ENCODE assay signal across 12 cellular contexts in the genomic region with DNA sequence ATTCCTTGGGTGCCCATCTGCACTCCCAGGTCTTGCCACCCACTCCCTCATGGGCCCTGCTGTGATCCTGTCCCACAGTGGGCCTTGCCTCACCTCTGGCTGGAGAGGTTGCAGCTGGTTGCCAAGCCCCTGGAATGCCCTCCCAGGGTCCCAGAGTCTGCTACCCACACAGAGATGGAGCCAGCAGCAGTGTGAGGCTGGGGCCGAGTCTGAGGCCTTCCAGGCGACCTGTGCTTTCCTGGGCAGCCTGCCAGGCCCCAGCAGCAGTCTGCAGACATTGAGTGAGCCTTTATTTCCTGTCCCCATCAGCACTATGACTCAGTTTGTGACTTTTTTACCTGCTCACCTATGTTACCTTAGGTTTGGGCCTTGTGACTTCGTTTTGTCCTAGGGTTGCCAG. TPM values are rescaled to one million over a fixed set of nuclear protein-coding genes. Genes with fewer than 3 reads are reported as not detected.
DNase-seq lines count a peak whose midpoint lies in the region; ATAC-seq and TF ChIP-seq lines count a peak whose summit lies in the region.
"Had no signal": no experiment of that assay in that cellular context is flagged by ENCODE, and none has a peak within 500 bp of the region (broad histone marks: within the 10 kb centered on the region; RNA-seq: fewer than 3 reads in every experiment).

No MANE protein-coding gene starts in this region.

- H3K4me1 ChIP-seq in PC-9 (replicated peaks; ENCODE audit: insufficient read depth): peaks cover 64% of the 10 kb centered on the region
- H3K4me1 ChIP-seq: right lobe of liver had no signal

- intact Hi-C loops in PC-9 (cut with micrococcal nuclease; ENCODE audit: unreplicated experiment): loop anchor here (1.0 to 5.0 kb wide), 3 partner anchors 21 to 767 kb away; a partner anchor contains a TSS

- H4K20me1 ChIP-seq in PC-9 (ENCODE audit: insufficient read depth): no peaks in the 10 kb centered on the region

- no peaks in the 10 kb centered on the region for H3K79me2 ChIP-seq in PC-9 (ENCODE audit: low read depth)

- H3K27ac Mint-ChIP-seq in activated naive CD8-positive, alpha-beta T cell treated with anti-CD3 and anti-CD28 coated beads for 36 hours: no peak overlapping the region
- H3K27ac Mint-ChIP-seq in activated naive CD8-positive, alpha-beta T cell treated with anti-CD3 and anti-CD28 coated beads, Interleukin-2, amount 50 U/mL, for 24 hours: no peak overlapping the region

- H3K9me3 Mint-ChIP-seq in activated naive CD8-positive, alpha-beta T cell treated with anti-CD3 and anti-CD28 coated beads for 36 hours: peaks cover 2% of the 10 kb centered on the region
- H3K9me3 Mint-ChIP-seq in activated naive CD8-positive, alpha-beta T cell treated with anti-CD3 and anti-CD28 coated beads, Interleukin-2, amount 50 U/mL, for 24 hours: peaks cover under 1% of the 10 kb centered on the region

- 0 out of 2 replicates have a peak, but pooled peaks have one; percentile 5 for TF ChIP-seq CTCF in PC-9 (conservative IDR thresholded peaks at IDR 0.05)
- TF ChIP-seq CTCF in fibroblast of the aortic adventitia (IDR thresholded peaks at IDR 0.05; ENCODE audit: insufficient read depth, low read length): no peak

- H3K4me3 Mint-ChIP-seq in activated naive CD8-positive, alpha-beta T cell treated with anti-CD3 and anti-CD28 coated beads for 36 hours: no peak overlapping the region
- no peak overlapping the region for H3K4me3 Mint-ChIP-seq in activated naive CD8-positive, alpha-beta T cell treated with anti-CD3 and anti-CD28 coated beads, Interleukin-2, amount 50 U/mL, for 24 hours

- no peak overlapping the region for H2AFZ ChIP-seq in PC-9

- H3K9me2 ChIP-seq in PC-9 (ENCODE audit: insufficient read depth): no peaks in the 10 kb centered on the region

- no TSS peak for BruUV-seq in PC-9 (replicated peaks; lab: Mats Ljungman, UMichigan)

- no peaks in the 10 kb centered on the region for H3K36me3 Mint-ChIP-seq in activated naive CD8-positive, alpha-beta T cell treated with anti-CD3 and anti-CD28 coated beads for 36 hours
- H3K36me3 Mint-ChIP-seq in activated naive CD8-positive, alpha-beta T cell treated with anti-CD3 and anti-CD28 coated beads, Interleukin-2, amount 50 U/mL, for 24 hours (ENCODE audit: low read depth): no peaks in the 10 kb centered on the region

- peak overlapping the region; percentile 48 for H3K4me2 ChIP-seq in PC-9

- peaks cover 8% of the 10 kb centered on the region for H3K9me3 ChIP-seq in PC-9 (ENCODE audit: insufficient read depth, low read depth)
- H3K9me3 ChIP-seq: right lobe of liver had no signal

- no peaks in the 10 kb centered on the region for H3K27me3 Mint-ChIP-seq in activated naive CD8-positive, alpha-beta T cell treated with anti-CD3 and anti-CD28 coated beads for 36 hours
- no peaks in the 10 kb centered on the region for H3K27me3 Mint-ChIP-seq in activated naive CD8-positive, alpha-beta T cell treated with anti-CD3 and anti-CD28 coated beads, Interleukin-2, amount 50 U/mL, for 24 hours

- H3K36me3 ChIP-seq in PC-9 (ENCODE audit: low read depth): no peaks in the 10 kb centered on the region
- H3K36me3 ChIP-seq: right lobe of liver had no signal

- CTCF ChIA-PET in PC-9 (lab: Charles Lee): interaction anchor here (1.5 kb wide), 1 partner anchor 137 kb away, joined by 3 read pairs; no protein-coding TSS in a partner anchor
- CTCF ChIA-PET in HEK293T (lab: Yijun Ruan, JAX): interaction anchor here (1.0 to 1.2 kb wide), 2 partner anchors 132 to 355 kb away, joined by 3 to 6 read pairs; no protein-coding TSS in a partner anchor

- DNase-seq in activated naive CD8-positive, alpha-beta T cell treated with anti-CD3 and anti-CD28 coated beads for 36 hours: peak; percentile 13
- DNase-seq in activated naive CD8-positive, alpha-beta T cell treated with anti-CD3 and anti-CD28 coated beads, Interleukin-2, amount 50 U/mL, for 24 hours: no peak
- DNase-seq in PC-9: peak; percentile 79 to 90
- DNase-seq in fibroblast of the aortic adventitia (ENCODE audit: low read depth): peak; percentile 19
- DNase-seq in ureter (ENCODE audit: low spot score): peak; percentile 64
- no peak for DNase-seq in NCI-H69 (lab: John Stamatoyannopoulos, UW)
- DNase-seq in HEK293T (ENCODE audit: extremely low spot score): no peak
- no peak for DNase-seq in NCI-H1694 (lab: John Stamatoyannopoulos, UW)
- DNase-seq: activated CD8-positive, alpha-beta memory T cell treated with anti-CD3 and anti-CD28 coated beads, Interleukin-2, amount 50 U/mL, for 48 hours; NCI-H1694 treated with DMSO at 0.1 percent for 48 hours had no signal

- H3K27me3 ChIP-seq in PC-9 (ENCODE audit: insufficient read depth, low read depth): no peaks in the 10 kb centered on the region
- H3K27me3 ChIP-seq: right lobe of liver had no signal

- no peak overlapping the region for H3K4me3 ChIP-seq in PC-9
- no peak overlapping the region for H3K4me3 ChIP-seq in fibroblast of the aortic adventitia (ENCODE audit: low read depth, low read length)
- H3K4me3 ChIP-seq: right lobe of liver had no signal

- POLR2A ChIA-PET in PC-9 (lab: Charles Lee; ENCODE audit: unreplicated experiment): no interaction called here
- POLR2A ChIA-PET in HEK293T (lab: Yijun Ruan, JAX): no interaction called here

- H3K27ac ChIP-seq in PC-9: peak overlapping the region; percentile 81
- H3K27ac ChIP-seq: epithelial cell of prostate, right lobe of liver had no signal

- ATAC-seq in activated naive CD8-positive, alpha-beta T cell treated with anti-CD3 and anti-CD28 coated beads, Interleukin-2, amount 50 U/mL, for 24 hours: no peak

- H3K4me1 Mint-ChIP-seq in activated naive CD8-positive, alpha-beta T cell treated with anti-CD3 and anti-CD28 coated beads for 36 hours: no peaks in the 10 kb centered on the region
- H3K4me1 Mint-ChIP-seq in activated naive CD8-positive, alpha-beta T cell treated with anti-CD3 and anti-CD28 coated beads, Interleukin-2, amount 50 U/mL, for 24 hours: peaks cover 4% of the 10 kb centered on the region

- H3F3A ChIP-seq in PC-9 (ENCODE audit: insufficient read depth, low read depth): peaks cover 31% of the 10 kb centered on the region

TF ChIP-seq in HEK293T, 16 proteins besides CTCF, POLR2A, EP300 and RAD21:
- TF ChIP-seq BHLHE40 (IDR thresholded peaks at IDR 0.05; ENCODE audit: borderline replicate concordance) (no peak), NFRKB (IDR thresholded peaks at IDR 0.05) (no peak), ZNF384 (IDR thresholded peaks at IDR 0.05) (no peak), FOXK2 (IDR thresholded peaks at IDR 0.05) (no peak), SP1 (IDR thresholded peaks at IDR 0.05) (no peak), SUZ12 (IDR thresholded peaks at IDR 0.05) (no peak), LEF1 (IDR thresholded peaks at IDR 0.05; ENCODE audit: borderline replicate concordance) (no peak), HDGF (IDR thresholded peaks at IDR 0.05; ENCODE audit: borderline replicate concordance) (no peak), CTBP1 (IDR thresholded peaks at IDR 0.05; ENCODE audit: borderline replicate concordance) (no peak), L3MBTL2 (conservative IDR thresholded peaks at IDR 0.05) (no peak), ELF4 (IDR thresholded peaks at IDR 0.05) (no peak)
- TF ChIP-seq, protein P1, sequence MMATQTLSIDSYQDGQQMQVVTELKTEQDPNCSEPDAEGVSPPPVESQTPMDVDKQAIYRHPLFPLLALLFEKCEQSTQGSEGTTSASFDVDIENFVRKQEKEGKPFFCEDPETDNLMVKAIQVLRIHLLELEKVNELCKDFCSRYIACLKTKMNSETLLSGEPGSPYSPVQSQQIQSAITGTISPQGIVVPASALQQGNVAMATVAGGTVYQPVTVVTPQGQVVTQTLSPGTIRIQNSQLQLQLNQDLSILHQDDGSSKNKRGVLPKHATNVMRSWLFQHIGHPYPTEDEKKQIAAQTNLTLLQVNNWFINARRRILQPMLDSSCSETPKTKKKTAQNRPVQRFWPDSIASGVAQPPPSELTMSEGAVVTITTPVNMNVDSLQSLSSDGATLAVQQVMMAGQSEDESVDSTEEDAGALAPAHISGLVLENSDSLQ (IDR thresholded peaks at IDR 0.05): no peak

RNA-seq across cellular contexts. Expression of a gene that starts 25.0 kb away (rescaled TPM):
- under 1 TPM; 0.16 to 0.26 TPM for total RNA-seq in activated naive CD8-positive, alpha-beta T cell treated with anti-CD3 and anti-CD28 coated beads for 36 hours
- total RNA-seq in PC-9 (2021) (26.5 and 36.1 TPM in 2 replicates), fibroblast of the aortic adventitia (ENCODE audit: low replicate concordance) (0.18 and 2.5 TPM in 2 replicates), ureter (22.0 TPM)

Comparison
In these comparisons a context has a peak if more than half of its experiments do, and no peak if none do; other contexts are left out.
1. DNase-seq: peak in activated naive CD8-positive, alpha-beta T cell treated with anti-CD3 and anti-CD28 coated beads for 36 hours (single experiment), PC-9 (2 of 2), fibroblast of the aortic adventitia (single experiment) and ureter (single experiment); none in activated naive CD8-positive, alpha-beta T cell treated with anti-CD3 and anti-CD28 coated beads, Interleukin-2, amount 50 U/mL, for 24 hours (single experiment), NCI-H69 (single experiment), HEK293T (single experiment) and NCI-H1694 (single experiment).